17 cellular contexts compared by ENCODE assay signal in the genomic region with DNA sequence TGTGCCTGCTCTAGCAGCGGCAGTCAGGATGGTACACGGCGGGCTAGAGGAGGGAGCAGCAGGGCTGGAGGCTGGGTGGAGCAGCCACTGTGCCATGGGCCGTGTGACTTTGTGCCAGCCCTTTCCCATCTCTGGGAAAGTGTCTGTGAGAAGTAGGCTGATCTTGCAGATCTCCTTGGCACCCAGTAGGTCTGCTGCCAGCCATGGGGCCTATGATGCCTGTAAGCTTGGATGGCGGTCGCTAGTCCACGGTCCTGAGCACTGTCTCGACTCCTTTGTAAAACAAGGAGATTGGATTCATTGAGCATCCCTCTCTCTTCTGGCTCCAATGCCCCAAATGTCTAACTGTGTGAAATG.
"Had no signal": no experiment of that assay in that cellular context is flagged by ENCODE, and none has a peak within 500 bp of the region (broad histone marks: within the 10 kb centered on the region; RNA-seq: fewer than 3 reads in every experiment).

No MANE protein-coding gene starts in this region.

- H3K4me3 Mint-ChIP-seq: activated CD4-positive, alpha-beta T cell treated with anti-CD3 and anti-CD28 coated beads, Interleukin-2, amount 10 ng/mL, durations not matched to agents 24 days and 14 days; activated CD8-positive, alpha-beta T cell treated with anti-CD3 and anti-CD28 coated beads, Interleukin-2, amount 10 ng/mL, durations not matched to agents 7 days and 5 days; activated naive CD4-positive, alpha-beta T cell treated with anti-CD3 and anti-CD28 coated beads for 36 hours; natural killer cell treated with Interleukin-12 subunit alpha and Interleukin-12 subunit beta and Interleukin-15 and Interleukin-18, amount 100 ng/mL, for 72 hours had no signal

- ATAC-seq: activated CD8-positive, alpha-beta T cell treated with anti-CD3 and anti-CD28 coated beads, Interleukin-2, amount 10 ng/mL, durations not matched to agents 7 days and 5 days; natural killer cell treated with Interleukin-12 subunit alpha and Interleukin-12 subunit beta and Interleukin-15 and Interleukin-18, amount 100 ng/mL, for 72 hours; right cardiac atrium had no signal

- H3K27ac ChIP-seq: esophagus squamous epithelium, left ventricle myocardium inferior, prostate gland, transverse colon, vagina had no signal

- H3K27ac Mint-ChIP-seq: activated CD4-positive, alpha-beta T cell treated with anti-CD3 and anti-CD28 coated beads, Interleukin-2, amount 10 ng/mL, durations not matched to agents 24 days and 14 days; activated naive CD4-positive, alpha-beta T cell treated with anti-CD3 and anti-CD28 coated beads for 36 hours had no signal

- H3K36me3 Mint-ChIP-seq: natural killer cell treated with Interleukin-12 subunit alpha and Interleukin-12 subunit beta and Interleukin-15 and Interleukin-18, amount 100 ng/mL, for 72 hours had no signal

- H3K4me1 ChIP-seq: left ventricle myocardium inferior, prostate gland, transverse colon, vagina had no signal

- H3K36me3 ChIP-seq: left ventricle myocardium inferior, prostate gland, transverse colon, vagina had no signal

- DNase-seq: activated CD4-positive, alpha-beta T cell treated with anti-CD3 and anti-CD28 coated beads, Interleukin-2, amount 10 ng/mL, durations not matched to agents 24 days and 14 days; activated CD8-positive, alpha-beta memory T cell treated with anti-CD3 and anti-CD28 coated beads, Interleukin-2, amount 50 U/mL, for 48 hours; activated CD8-positive, alpha-beta T cell treated with anti-CD3 and anti-CD28 coated beads, Interleukin-2, amount 10 ng/mL, durations not matched to agents 7 days and 5 days; activated naive CD4-positive, alpha-beta T cell treated with anti-CD3 and anti-CD28 coated beads for 36 hours; esophagus squamous epithelium; hippocampal formation; left ventricle myocardium inferior; occipital lobe; right cardiac atrium; stimulated activated CD4-positive, alpha-beta T cell treated with anti-CD3 and anti-CD28 coated beads, Interleukin-15, amount 100 ng/mL, for 24 hours; stimulated activated CD4-positive, alpha-beta T cell treated with anti-CD3 and anti-CD28 coated beads, Interleukin-4, amount 100 ng/mL, for 24 hours; T-helper 2 cell; transverse colon had no signal

- H3K27me3 Mint-ChIP-seq: activated CD4-positive, alpha-beta T cell treated with anti-CD3 and anti-CD28 coated beads, Interleukin-2, amount 10 ng/mL, durations not matched to agents 24 days and 14 days; natural killer cell treated with Interleukin-12 subunit alpha and Interleukin-12 subunit beta and Interleukin-15 and Interleukin-18, amount 100 ng/mL, for 72 hours had no signal

- H3K4me3 ChIP-seq: esophagus squamous epithelium, left ventricle myocardium inferior, prostate gland, skin epidermis, transverse colon, vagina had no signal

- H3K27me3 ChIP-seq: esophagus squamous epithelium, transverse colon, vagina had no signal

- H3K9me3 ChIP-seq: esophagus squamous epithelium, left ventricle myocardium inferior, prostate gland, transverse colon, vagina had no signal

- H3K9me3 Mint-ChIP-seq: activated CD4-positive, alpha-beta T cell treated with anti-CD3 and anti-CD28 coated beads, Interleukin-2, amount 10 ng/mL, durations not matched to agents 24 days and 14 days; activated naive CD4-positive, alpha-beta T cell treated with anti-CD3 and anti-CD28 coated beads for 36 hours; natural killer cell treated with Interleukin-12 subunit alpha and Interleukin-12 subunit beta and Interleukin-15 and Interleukin-18, amount 100 ng/mL, for 72 hours had no signal
